Comparison of ENCODE assay signal across 1 cellular context in the genomic region with DNA sequence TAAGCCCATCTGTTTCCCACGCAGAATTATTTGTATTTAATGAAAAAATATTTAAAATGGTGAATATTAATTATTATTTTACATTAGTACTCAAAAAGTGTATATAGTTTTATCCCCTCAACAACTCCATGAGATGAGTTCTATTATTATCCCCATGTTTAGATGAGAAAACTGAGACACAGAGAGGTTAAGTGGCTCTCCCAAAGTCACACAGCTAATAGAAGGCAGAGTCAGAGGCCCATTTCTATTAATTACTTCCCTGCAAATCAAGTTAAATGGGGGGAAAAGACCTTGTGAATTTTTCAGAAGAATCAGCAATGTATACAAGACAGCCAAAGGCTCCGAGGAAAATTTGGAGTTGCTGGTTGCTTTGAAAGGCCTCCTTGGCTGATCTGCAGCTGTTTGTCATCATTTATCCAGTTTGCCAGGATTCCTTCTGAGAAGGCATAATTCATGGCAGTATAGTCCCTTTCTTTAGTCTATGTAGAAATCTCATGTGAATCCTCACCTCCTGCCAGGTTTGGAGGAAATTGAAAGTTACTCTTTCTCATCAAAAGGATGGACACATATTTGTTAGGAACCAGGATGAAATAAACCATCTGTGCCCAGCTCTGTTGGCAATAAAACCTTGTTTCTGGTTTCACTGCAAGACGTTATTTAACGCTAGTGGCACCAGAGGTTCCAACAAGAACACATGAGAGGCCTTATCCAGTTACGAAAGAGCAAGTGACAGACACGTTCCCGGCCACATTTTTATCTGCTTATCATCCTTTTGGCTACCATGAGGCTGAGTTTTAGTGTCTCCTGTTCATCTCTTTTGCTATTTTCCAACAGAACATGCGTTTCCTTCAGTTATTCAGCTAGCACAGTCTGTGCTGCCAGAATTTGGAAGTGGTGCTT.
A peak's percentile ranks its signal among the peaks of the same experiment; 100 is the strongest.
TF ChIP-seq lines count a peak whose summit lies in the region.

No MANE protein-coding gene starts in this region.

TF ChIP-seq in K562, 482 proteins besides CTCF, POLR2A, EP300 and RAD21 (continued from another document):
- TF ChIP-seq, protein P1, sequence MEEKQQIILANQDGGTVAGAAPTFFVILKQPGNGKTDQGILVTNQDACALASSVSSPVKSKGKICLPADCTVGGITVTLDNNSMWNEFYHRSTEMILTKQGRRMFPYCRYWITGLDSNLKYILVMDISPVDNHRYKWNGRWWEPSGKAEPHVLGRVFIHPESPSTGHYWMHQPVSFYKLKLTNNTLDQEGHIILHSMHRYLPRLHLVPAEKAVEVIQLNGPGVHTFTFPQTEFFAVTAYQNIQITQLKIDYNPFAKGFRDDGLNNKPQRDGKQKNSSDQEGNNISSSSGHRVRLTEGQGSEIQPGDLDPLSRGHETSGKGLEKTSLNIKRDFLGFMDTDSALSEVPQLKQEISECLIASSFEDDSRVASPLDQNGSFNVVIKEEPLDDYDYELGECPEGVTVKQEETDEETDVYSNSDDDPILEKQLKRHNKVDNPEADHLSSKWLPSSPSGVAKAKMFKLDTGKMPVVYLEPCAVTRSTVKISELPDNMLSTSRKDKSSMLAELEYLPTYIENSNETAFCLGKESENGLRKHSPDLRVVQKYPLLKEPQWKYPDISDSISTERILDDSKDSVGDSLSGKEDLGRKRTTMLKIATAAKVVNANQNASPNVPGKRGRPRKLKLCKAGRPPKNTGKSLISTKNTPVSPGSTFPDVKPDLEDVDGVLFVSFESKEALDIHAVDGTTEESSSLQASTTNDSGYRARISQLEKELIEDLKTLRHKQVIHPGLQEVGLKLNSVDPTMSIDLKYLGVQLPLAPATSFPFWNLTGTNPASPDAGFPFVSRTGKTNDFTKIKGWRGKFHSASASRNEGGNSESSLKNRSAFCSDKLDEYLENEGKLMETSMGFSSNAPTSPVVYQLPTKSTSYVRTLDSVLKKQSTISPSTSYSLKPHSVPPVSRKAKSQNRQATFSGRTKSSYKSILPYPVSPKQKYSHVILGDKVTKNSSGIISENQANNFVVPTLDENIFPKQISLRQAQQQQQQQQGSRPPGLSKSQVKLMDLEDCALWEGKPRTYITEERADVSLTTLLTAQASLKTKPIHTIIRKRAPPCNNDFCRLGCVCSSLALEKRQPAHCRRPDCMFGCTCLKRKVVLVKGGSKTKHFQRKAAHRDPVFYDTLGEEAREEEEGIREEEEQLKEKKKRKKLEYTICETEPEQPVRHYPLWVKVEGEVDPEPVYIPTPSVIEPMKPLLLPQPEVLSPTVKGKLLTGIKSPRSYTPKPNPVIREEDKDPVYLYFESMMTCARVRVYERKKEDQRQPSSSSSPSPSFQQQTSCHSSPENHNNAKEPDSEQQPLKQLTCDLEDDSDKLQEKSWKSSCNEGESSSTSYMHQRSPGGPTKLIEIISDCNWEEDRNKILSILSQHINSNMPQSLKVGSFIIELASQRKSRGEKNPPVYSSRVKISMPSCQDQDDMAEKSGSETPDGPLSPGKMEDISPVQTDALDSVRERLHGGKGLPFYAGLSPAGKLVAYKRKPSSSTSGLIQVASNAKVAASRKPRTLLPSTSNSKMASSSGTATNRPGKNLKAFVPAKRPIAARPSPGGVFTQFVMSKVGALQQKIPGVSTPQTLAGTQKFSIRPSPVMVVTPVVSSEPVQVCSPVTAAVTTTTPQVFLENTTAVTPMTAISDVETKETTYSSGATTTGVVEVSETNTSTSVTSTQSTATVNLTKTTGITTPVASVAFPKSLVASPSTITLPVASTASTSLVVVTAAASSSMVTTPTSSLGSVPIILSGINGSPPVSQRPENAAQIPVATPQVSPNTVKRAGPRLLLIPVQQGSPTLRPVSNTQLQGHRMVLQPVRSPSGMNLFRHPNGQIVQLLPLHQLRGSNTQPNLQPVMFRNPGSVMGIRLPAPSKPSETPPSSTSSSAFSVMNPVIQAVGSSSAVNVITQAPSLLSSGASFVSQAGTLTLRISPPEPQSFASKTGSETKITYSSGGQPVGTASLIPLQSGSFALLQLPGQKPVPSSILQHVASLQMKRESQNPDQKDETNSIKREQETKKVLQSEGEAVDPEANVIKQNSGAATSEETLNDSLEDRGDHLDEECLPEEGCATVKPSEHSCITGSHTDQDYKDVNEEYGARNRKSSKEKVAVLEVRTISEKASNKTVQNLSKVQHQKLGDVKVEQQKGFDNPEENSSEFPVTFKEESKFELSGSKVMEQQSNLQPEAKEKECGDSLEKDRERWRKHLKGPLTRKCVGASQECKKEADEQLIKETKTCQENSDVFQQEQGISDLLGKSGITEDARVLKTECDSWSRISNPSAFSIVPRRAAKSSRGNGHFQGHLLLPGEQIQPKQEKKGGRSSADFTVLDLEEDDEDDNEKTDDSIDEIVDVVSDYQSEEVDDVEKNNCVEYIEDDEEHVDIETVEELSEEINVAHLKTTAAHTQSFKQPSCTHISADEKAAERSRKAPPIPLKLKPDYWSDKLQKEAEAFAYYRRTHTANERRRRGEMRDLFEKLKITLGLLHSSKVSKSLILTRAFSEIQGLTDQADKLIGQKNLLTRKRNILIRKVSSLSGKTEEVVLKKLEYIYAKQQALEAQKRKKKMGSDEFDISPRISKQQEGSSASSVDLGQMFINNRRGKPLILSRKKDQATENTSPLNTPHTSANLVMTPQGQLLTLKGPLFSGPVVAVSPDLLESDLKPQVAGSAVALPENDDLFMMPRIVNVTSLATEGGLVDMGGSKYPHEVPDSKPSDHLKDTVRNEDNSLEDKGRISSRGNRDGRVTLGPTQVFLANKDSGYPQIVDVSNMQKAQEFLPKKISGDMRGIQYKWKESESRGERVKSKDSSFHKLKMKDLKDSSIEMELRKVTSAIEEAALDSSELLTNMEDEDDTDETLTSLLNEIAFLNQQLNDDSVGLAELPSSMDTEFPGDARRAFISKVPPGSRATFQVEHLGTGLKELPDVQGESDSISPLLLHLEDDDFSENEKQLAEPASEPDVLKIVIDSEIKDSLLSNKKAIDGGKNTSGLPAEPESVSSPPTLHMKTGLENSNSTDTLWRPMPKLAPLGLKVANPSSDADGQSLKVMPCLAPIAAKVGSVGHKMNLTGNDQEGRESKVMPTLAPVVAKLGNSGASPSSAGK (IDR thresholded peaks at IDR 0.05), result peak; percentile 54
- TF ChIP-seq GABPA (tag; conservative IDR thresholded peaks at IDR 0.05; ENCODE audit: low read depth) (no peak), PHF20 (IDR thresholded peaks at IDR 0.05; ENCODE audit: partially characterized antibody) (no peak), PKNOX1 (IDR thresholded peaks at IDR 0.05) (peak; percentile 53), MTA3 (IDR thresholded peaks at IDR 0.05; ENCODE audit: borderline replicate concordance) (0 out of 2 replicates have a peak, but pooled peaks have one; percentile 11), JUND (IDR thresholded peaks at IDR 0.05; ENCODE audit: borderline replicate concordance, low read depth, low read length) (no peak), JUND (tag; IDR thresholded peaks at IDR 0.05; ENCODE audit: borderline replicate concordance, low read depth, low read length) (no peak; the same call in 2 of the 3 replicates), KLF13 (tag; IDR thresholded peaks at IDR 0.05; ENCODE audit: borderline replicate concordance, low read depth) (no peak)
